ENCODE assay signal across 18 cellular contexts in genomic region chr5:52767217-52767743, GRCh38. TPM values are rescaled to one million over a fixed set of nuclear protein-coding genes. Genes with fewer than 3 reads are reported as not detected.
DNase-seq lines count a peak whose midpoint lies in the region; ATAC-seq and TF ChIP-seq lines count a peak whose summit lies in the region.
"Had no signal": no experiment of that assay in that cellular context is flagged by ENCODE, and none has a peak within 500 bp of the region (broad histone marks: within the 10 kb centered on the region; RNA-seq: fewer than 3 reads in every experiment).

No MANE protein-coding gene starts in this region.

- ATAC-seq in GM18511 (IDR thresholded peaks at IDR 0.05; ENCODE audit: unreplicated experiment) (peak; percentile 11), activated B cell treated with CpG ODN at 0.5 μM for 24 hours (ENCODE audit: low read depth) (peak; percentile 67), HG03025 (IDR thresholded peaks at IDR 0.05; ENCODE audit: low FRiP score, unreplicated experiment) (no peak)
- ATAC-seq in naive thymus-derived CD4-positive, alpha-beta T cell = peak; percentile 34
- no peak for ATAC-seq in CD8-positive, alpha-beta T cell
- ATAC-seq: A549, Panc1 had no signal

- H3K4me1 Mint-ChIP-seq in activated B cell treated with CpG ODN at 0.5 μM for 24 hours = peaks cover 21% of the 10 kb centered on the region
- H3K4me1 Mint-ChIP-seq in naive thymus-derived CD4-positive, alpha-beta T cell = peaks cover 10 to 50% (median 15%) of the 10 kb centered on the region in 7 donors
- H3K4me1 Mint-ChIP-seq in CD8-positive, alpha-beta T cell (ENCODE audit: low read depth) = peaks cover 25% of the 10 kb centered on the region

- H3K9me3 ChIP-seq in naive thymus-derived CD4-positive, alpha-beta T cell (ENCODE audit: control insufficient read depth in 2 of 3, low read length in 3 of 3) = no peaks in the 10 kb centered on the region
- no peaks in the 10 kb centered on the region for H3K9me3 ChIP-seq in CD8-positive, alpha-beta T cell (ENCODE audit: low read length)
- H3K9me3 ChIP-seq: A549; BLaER1 treated with 17β-estradiol and CSF1 and Interleukin-3, amounts not matched to agents 10 nM and 100 nM; SJCRH30 had no signal

- no peaks in the 10 kb centered on the region for H3K27me3 ChIP-seq in naive thymus-derived CD4-positive, alpha-beta T cell (ENCODE audit: control insufficient read depth in 2 of 2, insufficient read depth in 2 of 2, low read length in 2 of 2)
- H3K27me3 ChIP-seq in CD8-positive, alpha-beta T cell (ENCODE audit: insufficient read depth, low read length) = no peaks in the 10 kb centered on the region
- H3K27me3 ChIP-seq: BLaER1 treated with 17β-estradiol and CSF1 and Interleukin-3, amounts not matched to agents 10 nM and 100 nM; SJCRH30 had no signal

- no peak overlapping the region for H3K4me3 ChIP-seq in naive thymus-derived CD4-positive, alpha-beta T cell (ENCODE audit: low read length)
- H3K4me3 ChIP-seq in CD8-positive, alpha-beta T cell (ENCODE audit: low read depth, low read length) = no peak overlapping the region
- H3K4me3 ChIP-seq: A549; BLaER1 treated with 17β-estradiol and CSF1 and Interleukin-3, amounts not matched to agents 10 nM and 100 nM; SJCRH30 had no signal

- peaks cover 9 to 10% of the 10 kb centered on the region in 2 donors for H3K4me1 ChIP-seq in naive thymus-derived CD4-positive, alpha-beta T cell (ENCODE audit: control insufficient read depth in 2 of 2, insufficient read depth in 2 of 2, low read length in 2 of 2)
- peaks cover 6% of the 10 kb centered on the region for H3K4me1 ChIP-seq in CD8-positive, alpha-beta T cell (ENCODE audit: insufficient read depth, low read length)
- H3K4me1 ChIP-seq: A549, SJCRH30 had no signal

- H3K27ac ChIP-seq in naive thymus-derived CD4-positive, alpha-beta T cell (ENCODE audit: low read depth, low read length) = no peak overlapping the region
- no peak overlapping the region for H3K27ac ChIP-seq in CD8-positive, alpha-beta T cell (ENCODE audit: low read depth, low read length)
- H3K27ac ChIP-seq: A549; BLaER1 treated with 17β-estradiol and CSF1 and Interleukin-3, amounts not matched to agents 10 nM and 100 nM; SJCRH30 had no signal

- POLR2A ChIA-PET in activated B cell treated with CpG ODN at 0.5 μM for 24 hours (lab: Charles Lee) = interaction anchor here (0.6 to 1.1 kb wide), 4 partner anchors 20 to 32 kb away, joined by 3 to 5 read pairs (median 4); partner anchors contain the start of genes ITGA1 and PELO
- POLR2A ChIA-PET in naive thymus-derived CD4-positive, alpha-beta T cell (lab: Charles Lee) = interaction anchor here (1.5 kb wide), 1 partner anchor 94 kb away, joined by 3 read pairs; no protein-coding TSS in a partner anchor
- POLR2A ChIA-PET in CD8-positive, alpha-beta T cell (lab: Charles Lee) = interaction anchor here (1.5 to 1.9 kb wide), 2 partner anchors 9 to 41 kb away, joined by 4 to 6 read pairs; no protein-coding TSS in a partner anchor

- no peak overlapping the region for H3K4me3 Mint-ChIP-seq in activated B cell treated with CpG ODN at 0.5 μM for 24 hours
- H3K4me3 Mint-ChIP-seq in naive thymus-derived CD4-positive, alpha-beta T cell = no peak overlapping the region
- H3K4me3 Mint-ChIP-seq in CD8-positive, alpha-beta T cell = no peak overlapping the region
- H3K4me3 Mint-ChIP-seq: IgD-negative memory B cell had no signal

- H3K36me3 ChIP-seq in naive thymus-derived CD4-positive, alpha-beta T cell (ENCODE audit: control insufficient read depth in 2 of 3, insufficient read depth in 3 of 3, low read length in 3 of 3) = no peaks in the 10 kb centered on the region
- no peaks in the 10 kb centered on the region for H3K36me3 ChIP-seq in CD8-positive, alpha-beta T cell (ENCODE audit: insufficient read depth, low read length)
- H3K36me3 ChIP-seq: BLaER1 treated with 17β-estradiol and CSF1 and Interleukin-3, amounts not matched to agents 10 nM and 100 nM; SJCRH30 had no signal

- no peak for TF ChIP-seq CTCF in activated B cell treated with CpG ODN at 0.5 μM for 24 hours (IDR thresholded peaks at IDR 0.05)
- no peak for TF ChIP-seq CTCF in CD8-positive, alpha-beta T cell (IDR thresholded peaks at IDR 0.05)

- intact Hi-C loops in activated B cell treated with CpG ODN at 0.5 μM for 24 hours (cut with micrococcal nuclease) = no loop called here
- intact Hi-C loops in naive thymus-derived CD4-positive, alpha-beta T cell (cut with micrococcal nuclease) = no loop called here
- intact Hi-C loops in CD8-positive, alpha-beta T cell (cut with DNase I, micrococcal nuclease) = no loop called here

- peak; percentile 36 for DNase-seq in EH (ENCODE audit: low read depth)
- no peak for DNase-seq in activated B cell treated with CpG ODN at 0.5 μM for 24 hours
- no peak for DNase-seq in naive thymus-derived CD4-positive, alpha-beta T cell
- DNase-seq in cortex of kidney (lab: John Stamatoyannopoulos, UW) = no peak
- DNase-seq in CD8-positive, alpha-beta T cell = no peak
- DNase-seq: DMS79, Karpas-422, NCI-H1436 treated with DMSO at 0.1 percent for 48 hours, NCI-H2029, NCI-H345, NCI-H524 treated with DMSO at 0.1 percent for 48 hours, SJCRH30 had no signal

- H3K27ac Mint-ChIP-seq in activated B cell treated with CpG ODN at 0.5 μM for 24 hours = peak overlapping the region; percentile 19
- peak overlapping the region in 1 of 9 donors; percentile 11 for H3K27ac Mint-ChIP-seq in naive thymus-derived CD4-positive, alpha-beta T cell
- H3K27ac Mint-ChIP-seq in CD8-positive, alpha-beta T cell = no peak overlapping the region
- H3K27ac Mint-ChIP-seq: IgD-negative memory B cell had no signal

- no peaks in the 10 kb centered on the region for H3K36me3 Mint-ChIP-seq in activated B cell treated with CpG ODN at 0.5 μM for 24 hours (ENCODE audit: low read depth)
- peaks cover 0 to 19% (median 0%) of the 10 kb centered on the region in 5 donors for H3K36me3 Mint-ChIP-seq in naive thymus-derived CD4-positive, alpha-beta T cell
- no peaks in the 10 kb centered on the region for H3K36me3 Mint-ChIP-seq in CD8-positive, alpha-beta T cell

- H3K9me3 Mint-ChIP-seq in activated B cell treated with CpG ODN at 0.5 μM for 24 hours = no peaks in the 10 kb centered on the region
- H3K9me3 Mint-ChIP-seq in naive thymus-derived CD4-positive, alpha-beta T cell = peaks cover 0 to 6% (median 0%) of the 10 kb centered on the region in 11 donors
- peaks cover 2% of the 10 kb centered on the region for H3K9me3 Mint-ChIP-seq in CD8-positive, alpha-beta T cell

- CTCF ChIA-PET in activated B cell treated with CpG ODN at 0.5 μM for 24 hours (lab: Charles Lee) = no interaction called here
- CTCF ChIA-PET in naive thymus-derived CD4-positive, alpha-beta T cell (lab: Charles Lee) = interaction anchor here (1.2 to 1.5 kb wide), 2 partner anchors 8 to 23 kb away, joined by 4 to 5 read pairs; no protein-coding TSS in a partner anchor
- CTCF ChIA-PET in CD8-positive, alpha-beta T cell (lab: Charles Lee) = interaction anchor here (0.8 to 2.6 kb wide), 3 partner anchors 15 to 56 kb away, joined by 3 to 7 read pairs (median 3); partner anchors contain the start of genes ITGA1 and PELO

- H3K27me3 Mint-ChIP-seq in activated B cell treated with CpG ODN at 0.5 μM for 24 hours = no peaks in the 10 kb centered on the region
- H3K27me3 Mint-ChIP-seq in naive thymus-derived CD4-positive, alpha-beta T cell = no peaks in the 10 kb centered on the region
- H3K27me3 Mint-ChIP-seq in CD8-positive, alpha-beta T cell (ENCODE audit: low read depth) = no peaks in the 10 kb centered on the region
- H3K27me3 Mint-ChIP-seq: IgD-negative memory B cell had no signal

RNA-seq across cellular contexts. Expression of gene ITGA1, which starts 20.4 kb away (rescaled TPM):
- total RNA-seq in activated B cell treated with CpG ODN at 0.5 μM for 24 hours = 28.4 and 34.0 TPM in 2 replicates
- 1 to 10 TPM in 4 of 5 experiments, under 1 TPM in 1; 0.92 to 8.7 (median 2.4) TPM for total RNA-seq in naive thymus-derived CD4-positive, alpha-beta T cell
- polyA plus RNA-seq in naive thymus-derived CD4-positive, alpha-beta T cell = 1 to 10 TPM; 1.6 to 1.8 TPM
- 1 to 10 TPM; 4.6 to 7.3 TPM for total RNA-seq in CD8-positive, alpha-beta T cell
- polyA plus RNA-seq: IgD-negative memory B cell had no signal

RNA-seq across cellular contexts. Expression of gene PELO, which starts 20.4 kb away (rescaled TPM):
- 20.0 and 23.0 TPM in 2 replicates for total RNA-seq in activated B cell treated with CpG ODN at 0.5 μM for 24 hours
- total RNA-seq in naive thymus-derived CD4-positive, alpha-beta T cell = 10 to 100 TPM in 2 of 5 experiments, 1 to 10 TPM in 3; 7.7 to 16.8 (median 9.7) TPM
- 1 to 10 TPM; 4.6 to 6.1 TPM for polyA plus RNA-seq in naive thymus-derived CD4-positive, alpha-beta T cell
- total RNA-seq in CD8-positive, alpha-beta T cell = 10 to 100 TPM; 13.4 to 13.7 TPM

Comparison
In these comparisons a context has a peak if more than half of its experiments do, and no peak if none do; other contexts are left out.
1. ATAC-seq: peak in GM18511 (single experiment), activated B cell treated with CpG ODN at 0.5 μM for 24 hours (single experiment) and naive thymus-derived CD4-positive, alpha-beta T cell (single experiment); none in HG03025 (single experiment) and CD8-positive, alpha-beta T cell (single experiment).